In the genomic region with DNA sequence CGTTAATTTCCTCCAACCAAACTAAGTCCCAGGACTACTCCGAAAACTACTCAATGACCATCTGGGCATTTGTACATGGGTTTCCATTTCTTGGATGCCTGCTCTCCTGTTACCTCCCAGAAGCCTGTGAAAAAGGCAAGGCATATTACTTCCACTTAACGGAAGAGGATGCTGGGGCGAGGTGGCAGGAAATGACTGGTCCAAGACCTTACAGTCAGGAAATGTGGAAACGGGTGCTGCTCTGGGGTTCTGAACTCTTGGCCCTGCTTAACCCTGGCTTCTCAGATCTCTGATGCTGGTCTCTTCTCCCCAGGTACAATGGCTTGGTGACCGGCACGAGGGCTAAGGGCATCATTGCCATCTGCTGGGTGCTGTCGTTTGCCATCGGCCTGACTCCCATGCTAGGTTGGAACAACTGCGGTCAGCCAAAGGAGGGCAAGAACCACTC, we compare ENCODE assay signal across 20 cellular contexts. TPM values are rescaled to one million over a fixed set of nuclear protein-coding genes. Genes with fewer than 3 reads are reported as not detected.
DNase-seq lines count a peak whose midpoint lies in the region; ATAC-seq and TF ChIP-seq lines count a peak whose summit lies in the region.
"Had no signal": no experiment of that assay in that cellular context is flagged by ENCODE, and none has a peak within 500 bp of the region (broad histone marks: within the 10 kb centered on the region; RNA-seq: fewer than 3 reads in every experiment).

No MANE protein-coding gene starts in this region.

- peaks cover 54% of the 10 kb centered on the region for H3K4me1 Mint-ChIP-seq in activated naive CD4-positive, alpha-beta T cell treated with anti-CD3 and anti-CD28 coated beads, Interleukin-2, amount 50 U/mL, for 24 hours
- H3K4me1 Mint-ChIP-seq in chondrocyte (ENCODE audit: low read depth), result peaks cover 13% of the 10 kb centered on the region

- H3K36me3 ChIP-seq in thymus (ENCODE audit: control insufficient read depth, insufficient read depth), result peaks cover 91% of the 10 kb centered on the region
- H3K36me3 ChIP-seq: right atrium auricular region, suprapubic skin had no signal

- 91% methylated on average over 10 of the region's 10 CpGs for WGBS in thymus

- peak overlapping the region; percentile 84 for H3K27ac Mint-ChIP-seq in activated naive CD4-positive, alpha-beta T cell treated with anti-CD3 and anti-CD28 coated beads, Interleukin-2, amount 50 U/mL, for 24 hours
- no peak overlapping the region for H3K27ac Mint-ChIP-seq in chondrocyte (ENCODE audit: unreplicated experiment)
- H3K27ac Mint-ChIP-seq: brain had no signal

- peak overlapping the region; percentile 3 for H3K27ac ChIP-seq in thymus (ENCODE audit: low read depth)
- H3K27ac ChIP-seq: suprapubic skin had no signal

- H3K27me3 Mint-ChIP-seq in activated naive CD4-positive, alpha-beta T cell treated with anti-CD3 and anti-CD28 coated beads, Interleukin-2, amount 50 U/mL, for 24 hours, result no peaks in the 10 kb centered on the region
- H3K27me3 Mint-ChIP-seq in chondrocyte (ENCODE audit: low read depth), result no peaks in the 10 kb centered on the region

- no peak overlapping the region for H3K4me3 ChIP-seq in thymus (ENCODE audit: low read length)
- H3K4me3 ChIP-seq: dorsolateral prefrontal cortex, right atrium auricular region, suprapubic skin had no signal

- H3K36me3 Mint-ChIP-seq in activated naive CD4-positive, alpha-beta T cell treated with anti-CD3 and anti-CD28 coated beads, Interleukin-2, amount 50 U/mL, for 24 hours, result peaks cover 9% of the 10 kb centered on the region
- H3K36me3 Mint-ChIP-seq in chondrocyte (ENCODE audit: low read depth), result peaks cover 2% of the 10 kb centered on the region

- ATAC-seq in HG03039 (IDR thresholded peaks at IDR 0.05; ENCODE audit: unreplicated experiment), result no peak
- ATAC-seq: esophagus mucosa, HCT116 had no signal

- DNase-seq in activated naive CD4-positive, alpha-beta T cell (lab: John Stamatoyannopoulos, UW), result no peak
- DNase-seq in Kasumi-1 (lab: John Stamatoyannopoulos, UW) (peak; percentile 51 to 58), chondrocyte (ENCODE audit: low spot score) (peak; percentile 65), NCI-H1417 (lab: John Stamatoyannopoulos, UW) (no peak), anterior cingulate cortex (lab: John Stamatoyannopoulos, UW) (no peak)
- DNase-seq: activated CD8-positive, alpha-beta memory T cell treated with anti-CD3 and anti-CD28 coated beads for 24 hours; activated gamma-delta T cell treated with Interleukin-2 at 50 U/mL for 16 hours; mesendoderm; NCI-H2081 treated with DMSO at 0.1 percent for 48 hours; NCI-H774 had no signal

- H3K4me1 ChIP-seq in thymus (ENCODE audit: control insufficient read depth, insufficient read depth, low read length), result peaks cover 60% of the 10 kb centered on the region
- H3K4me1 ChIP-seq: suprapubic skin had no signal

- H3K4me3 Mint-ChIP-seq in activated naive CD4-positive, alpha-beta T cell treated with anti-CD3 and anti-CD28 coated beads, Interleukin-2, amount 50 U/mL, for 24 hours, result peak overlapping the region; percentile 8
- H3K4me3 Mint-ChIP-seq in chondrocyte (ENCODE audit: unreplicated experiment), result no peak overlapping the region
- H3K4me3 Mint-ChIP-seq: brain had no signal

- no peak for TF ChIP-seq CTCF in chondrocyte (IDR thresholded peaks at IDR 0.05)

- H3K9me3 ChIP-seq in thymus (ENCODE audit: control insufficient read depth), result no peaks in the 10 kb centered on the region
- H3K9me3 ChIP-seq: right atrium auricular region, suprapubic skin had no signal

- no peaks in the 10 kb centered on the region for H3K9me3 Mint-ChIP-seq in activated naive CD4-positive, alpha-beta T cell treated with anti-CD3 and anti-CD28 coated beads, Interleukin-2, amount 50 U/mL, for 24 hours
- no peaks in the 10 kb centered on the region for H3K9me3 Mint-ChIP-seq in chondrocyte (ENCODE audit: low read depth)
- H3K9me3 Mint-ChIP-seq: brain had no signal

- H3K27me3 ChIP-seq in thymus (ENCODE audit: control insufficient read depth, insufficient read depth), result no peaks in the 10 kb centered on the region
- H3K27me3 ChIP-seq: dorsolateral prefrontal cortex, right atrium auricular region, suprapubic skin had no signal

RNA-seq across cellular contexts. Expression of a gene that starts 12.9 kb away (rescaled TPM):
- 2.3 to 3.6 TPM (median 2.4 TPM) in 3 replicates for total RNA-seq in chondrocyte
- 21.8 TPM for polyA plus RNA-seq in thymus
- total RNA-seq: esophagus mucosa had no signal

RNA-seq across cellular contexts. Expression of a gene that starts 54.8 kb away (rescaled TPM):
- 0.15 to 0.31 TPM (median 0.18 TPM) in 3 replicates for total RNA-seq in chondrocyte
- 6.3 TPM for polyA plus RNA-seq in thymus
- total RNA-seq: HT-29 had no signal

Comparison
In these comparisons a context has a peak if more than half of its experiments do, and no peak if none do; other contexts are left out.
1. DNase-seq: peak in Kasumi-1 (2 of 2) and chondrocyte (single experiment); none in activated naive CD4-positive, alpha-beta T cell (0 of 4), NCI-H1417 (0 of 3) and anterior cingulate cortex (0 of 58).